ENCODE assay signal across 25 cellular contexts in the genomic region with DNA sequence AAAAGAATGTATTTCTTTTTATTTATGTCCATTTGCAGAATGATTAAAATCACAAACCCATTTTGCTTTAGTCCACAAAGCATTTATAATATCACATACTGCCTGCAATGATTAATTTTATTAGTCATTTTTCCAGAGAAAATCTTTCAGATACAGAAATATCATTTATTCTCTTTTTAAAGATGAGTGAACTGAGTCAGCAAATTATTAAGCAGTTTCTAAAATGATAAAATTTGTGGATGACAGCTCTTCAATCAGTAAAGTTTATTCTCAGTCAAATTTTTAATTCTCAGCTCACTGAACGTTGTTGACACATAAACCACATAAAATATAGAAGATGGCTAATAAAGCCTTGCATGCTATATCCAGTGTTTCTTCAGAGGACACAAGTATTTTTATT.
"Had no signal": no experiment of that assay in that cellular context is flagged by ENCODE, and none has a peak within 500 bp of the region (broad histone marks: within the 10 kb centered on the region; RNA-seq: fewer than 3 reads in every experiment).

No MANE protein-coding gene starts in this region.

- DNase-seq: colonic mucosa; cortex of kidney; effector CD8-positive, alpha-beta T cell; effector memory CD8-positive, alpha-beta T cell; endodermal cell; foreskin keratinocyte; heart left ventricle; hypothalamus; immature natural killer cell; islet precursor cell; left cardiac atrium; left ventricle myocardium superior; lower lobe of right lung; mesenchymal stem cell; mucosa of descending colon; naive B cell had no signal

- H3K27me3 ChIP-seq: colonic mucosa, esophagus muscularis mucosa, foreskin keratinocyte, gastroesophageal sphincter, heart left ventricle, hepatocyte, left lung had no signal

- H3K4me3 Mint-ChIP-seq: dendritic cell treated with granulocyte-macrophage colony-stimulating factor and Interleukin-4, amounts not matched to agents 40 ng/mL and 50 ng/mL, for 4 days; effector memory CD8-positive, alpha-beta T cell; endodermal cell; immature natural killer cell; mesothelial cell of epicardium; naive B cell; naive thymus-derived CD8-positive, alpha-beta T cell had no signal

- H3K4me3 ChIP-seq: colonic mucosa, esophagus muscularis mucosa, gastroesophageal sphincter, heart left ventricle, hepatocyte, left lung, lower lobe of right lung, mucosa of descending colon had no signal

- H3K79me2 ChIP-seq: hepatocyte had no signal

- H2AFZ ChIP-seq: hepatocyte had no signal

- FAIRE-seq: endometrium, frontal cortex had no signal

- ATAC-seq: effector memory CD8-positive, alpha-beta T cell; foreskin keratinocyte; gastroesophageal sphincter; heart left ventricle; left cardiac atrium; left lung; left ventricle myocardium superior; lower lobe of right lung; mucosa of descending colon; naive thymus-derived CD8-positive, alpha-beta T cell had no signal

- H3K27ac ChIP-seq: colonic mucosa, esophagus muscularis mucosa, foreskin keratinocyte, gastroesophageal sphincter, heart left ventricle, hepatocyte, left lung, lower lobe of right lung had no signal

- H3K4me1 Mint-ChIP-seq: endodermal cell; immature natural killer cell; mesothelial cell of epicardium; naive B cell; naive thymus-derived CD8-positive, alpha-beta T cell had no signal

- H3K36me3 ChIP-seq: colonic mucosa, esophagus muscularis mucosa, gastroesophageal sphincter, heart left ventricle, left lung, lower lobe of right lung had no signal

- H3K27ac Mint-ChIP-seq: dendritic cell treated with granulocyte-macrophage colony-stimulating factor and Interleukin-4, amounts not matched to agents 40 ng/mL and 50 ng/mL, for 4 days; effector memory CD8-positive, alpha-beta T cell; endodermal cell; immature natural killer cell; mesothelial cell of epicardium; naive B cell; naive thymus-derived CD8-positive, alpha-beta T cell had no signal

- H3K4me1 ChIP-seq: colonic mucosa, esophagus muscularis mucosa, foreskin keratinocyte, gastroesophageal sphincter, heart left ventricle, left lung, lower lobe of right lung had no signal

- H3K36me3 Mint-ChIP-seq: immature natural killer cell; mesothelial cell of epicardium; naive B cell; naive thymus-derived CD8-positive, alpha-beta T cell had no signal

- H3K9me3 ChIP-seq: colonic mucosa, esophagus muscularis mucosa, gastroesophageal sphincter, heart left ventricle, left lung, lower lobe of right lung had no signal

- H3K4me2 ChIP-seq: hepatocyte had no signal

- H3K27me3 Mint-ChIP-seq: dendritic cell treated with granulocyte-macrophage colony-stimulating factor and Interleukin-4, amounts not matched to agents 40 ng/mL and 50 ng/mL, for 4 days; effector memory CD8-positive, alpha-beta T cell; naive B cell; naive thymus-derived CD8-positive, alpha-beta T cell had no signal
